In the genomic region with DNA sequence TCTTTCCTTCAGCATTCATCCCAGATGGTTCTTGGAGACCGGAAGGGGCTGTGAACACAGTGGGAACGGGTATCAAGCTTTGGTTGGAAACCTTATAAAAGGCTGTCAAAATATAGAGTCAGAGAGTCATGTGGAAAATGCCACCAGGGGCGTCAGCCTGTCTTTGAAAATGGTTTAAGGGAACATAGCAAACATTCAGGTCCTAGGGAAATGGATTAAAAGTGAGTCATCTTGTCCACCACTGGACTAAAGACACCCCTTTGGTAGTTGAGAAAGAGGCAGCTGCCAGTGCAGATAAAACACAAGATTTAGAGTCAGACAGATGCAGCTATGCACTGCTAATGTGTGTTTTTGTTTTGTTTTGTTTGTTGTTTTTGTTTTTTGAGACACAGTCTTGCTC, we compare ENCODE assay signal across 17 cellular contexts. TPM values are rescaled to one million over a fixed set of nuclear protein-coding genes. Genes with fewer than 3 reads are reported as not detected.
DNase-seq lines count a peak whose midpoint lies in the region; ATAC-seq and TF ChIP-seq lines count a peak whose summit lies in the region.
"Had no signal": no experiment of that assay in that cellular context is flagged by ENCODE, and none has a peak within 500 bp of the region (broad histone marks: within the 10 kb centered on the region; RNA-seq: fewer than 3 reads in every experiment).

No MANE protein-coding gene starts in this region.

- H3K9me3 Mint-ChIP-seq in T-helper 2 cell treated with Interferon-gamma antibody and Interleukin-4, amounts not matched to agents 5 μg/mL and 100 μg/mL, for 36 hours = no peaks in the 10 kb centered on the region
- H3K9me3 Mint-ChIP-seq: CD4-positive, alpha-beta T cell; stimulated activated naive B cell treated with anti-CD40 and anti-IgM and Interleukin-4, amounts not matched to agents 10 μg/mL and 1 μg/mL and 100 μg/mL, for 72 hours had no signal

- no peaks in the 10 kb centered on the region; the same call in 1 of the 2 replicates for H3F3A ChIP-seq in GM23248 (ENCODE audit: insufficient read depth)
- no peaks in the 10 kb centered on the region for H3F3A ChIP-seq in SK-N-SH (replicated peaks; ENCODE audit: insufficient read depth)
- H3F3A ChIP-seq in smooth muscle cell (ENCODE audit: low read depth) = no peaks in the 10 kb centered on the region

- H3K9ac ChIP-seq in GM23248 = no peak overlapping the region
- H3K9ac ChIP-seq in SK-N-SH = no peak overlapping the region
- no peak overlapping the region for H3K9ac ChIP-seq in fibroblast of lung (ENCODE audit: insufficient read depth, low read length)
- no peak overlapping the region for H3K9ac ChIP-seq in smooth muscle cell (ENCODE audit: low read depth)

- H3K27ac Mint-ChIP-seq in T-helper 2 cell treated with Interferon-gamma antibody and Interleukin-4, amounts not matched to agents 5 μg/mL and 100 μg/mL, for 36 hours = no peak overlapping the region
- H3K27ac Mint-ChIP-seq: CD4-positive, alpha-beta T cell; naive thymus-derived CD4-positive, alpha-beta T cell; stimulated activated naive B cell treated with anti-CD40 and anti-IgM and Interleukin-4, amounts not matched to agents 10 μg/mL and 1 μg/mL and 100 μg/mL, for 72 hours had no signal

- H3K4me1 ChIP-seq in GM23248 (ENCODE audit: insufficient read depth) (0 out of 2 replicates have a peak, but pooled peaks cover 2% of the 10 kb centered on the region), SK-N-SH (ENCODE audit: control insufficient read depth in 1 of 2, insufficient read depth in 2 of 2, low read depth in 1 of 2, low read length in 1 of 2) (peaks cover 0 to 3% of the 10 kb centered on the region in 2 experiments; a peak in 1 of 4 replicates), fibroblast of lung (ENCODE audit: control insufficient read depth, extremely low read depth, insufficient read depth, low read length) (peaks cover 2% of the 10 kb centered on the region), smooth muscle cell (ENCODE audit: low read depth) (no peaks in the 10 kb centered on the region)

- WGBS in GM23248 (ENCODE audit: low coverage in 1 of 2, low lambda C conversion rate in 2 of 2, missing lambda C conversion rate in 2 of 2), 2 experiments = 8 to 11% methylated on average over 3 of the region's 3 CpGs
- 55% methylated on average over 3 of the region's 3 CpGs for WGBS in SK-N-SH (ENCODE audit: low lambda C conversion rate)
- WGBS in smooth muscle cell (ENCODE audit: low lambda C conversion rate) = 26% methylated on average over 3 of the region's 3 CpGs

- peaks cover 3% of the 10 kb centered on the region for H3K27me3 Mint-ChIP-seq in T-helper 2 cell treated with Interferon-gamma antibody and Interleukin-4, amounts not matched to agents 5 μg/mL and 100 μg/mL, for 36 hours (ENCODE audit: low read depth)

- no peaks in the 10 kb centered on the region for H3K9me2 ChIP-seq in GM23248 (ENCODE audit: insufficient read depth)
- no peaks in the 10 kb centered on the region for H3K9me2 ChIP-seq in SK-N-SH

- H3K27me3 ChIP-seq in GM23248 (replicated peaks; ENCODE audit: insufficient read depth) (peaks cover 5% of the 10 kb centered on the region; the same call in 1 of the 2 replicates), SK-N-SH (ENCODE audit: insufficient read depth) (no peaks in the 10 kb centered on the region; the same call in 1 of the 2 replicates), fibroblast of lung (ENCODE audit: control insufficient read depth, insufficient read depth, low read length) (no peaks in the 10 kb centered on the region), smooth muscle cell (ENCODE audit: low read depth) (no peaks in the 10 kb centered on the region)
- H3K27me3 ChIP-seq: right atrium auricular region had no signal

- TF ChIP-seq EP300 in SK-N-SH (IDR thresholded peaks at IDR 0.05; ENCODE audit: borderline replicate concordance in 1 of 2, low read depth in 1 of 2, low read length in 1 of 2) = no peak

- POLR2A ChIA-PET in SK-N-SH (lab: Yijun Ruan, JAX) = no interaction called here

- no peak for TF ChIP-seq RAD21 in SK-N-SH (IDR thresholded peaks at IDR 0.05; ENCODE audit: low read length)

- H3K36me3 ChIP-seq in GM23248 (ENCODE audit: low read depth) (no peaks in the 10 kb centered on the region), SK-N-SH (replicated peaks in 1 of 2; ENCODE audit: control insufficient read depth in 1 of 2, insufficient read depth in 2 of 2, low read length in 1 of 2) (no peaks in the 10 kb centered on the region), fibroblast of lung (ENCODE audit: control insufficient read depth, insufficient read depth, low read length) (no peaks in the 10 kb centered on the region), smooth muscle cell (ENCODE audit: low read depth) (no peaks in the 10 kb centered on the region)
- H3K36me3 ChIP-seq: right atrium auricular region had no signal

- H3K4me2 ChIP-seq in GM23248 (ENCODE audit: unreplicated experiment) (no peak overlapping the region), SK-N-SH (no peak overlapping the region), fibroblast of lung (ENCODE audit: extremely low read depth, insufficient read depth, low read length) (no peak overlapping the region), smooth muscle cell (peak overlapping the region; percentile 40)

- H3K4me1 Mint-ChIP-seq in T-helper 2 cell treated with Interferon-gamma antibody and Interleukin-4, amounts not matched to agents 5 μg/mL and 100 μg/mL, for 36 hours (ENCODE audit: low read depth) = no peaks in the 10 kb centered on the region
- H3K4me1 Mint-ChIP-seq: naive thymus-derived CD4-positive, alpha-beta T cell; stimulated activated naive B cell treated with anti-CD40 and anti-IgM and Interleukin-4, amounts not matched to agents 10 μg/mL and 1 μg/mL and 100 μg/mL, for 72 hours had no signal

- H3K27ac ChIP-seq in GM23248 = no peak overlapping the region
- H3K27ac ChIP-seq in SK-N-SH (ENCODE audit: low read depth in 2 of 2, low read length in 1 of 2) = no peak overlapping the region
- H3K27ac ChIP-seq in fibroblast of lung (ENCODE audit: insufficient read depth, low read length) = no peak overlapping the region
- peak overlapping the region; percentile 24 for H3K27ac ChIP-seq in smooth muscle cell (ENCODE audit: low read depth)
- H3K27ac ChIP-seq: right atrium auricular region had no signal

- in situ Hi-C loops in GM23248 (cut with MboI) = no loop called here

- DNase-seq in GM23248 (peak; percentile 61), SK-N-SH (no peak), fibroblast of lung (ENCODE audit: low read depth in 2 of 2) (peak; percentile 19 to 23), smooth muscle cell (lab: John Stamatoyannopoulos, UW; ENCODE audit: unreplicated experiment) (no peak), UCSD-AML1 (lab: John Stamatoyannopoulos, UW; ENCODE audit: unreplicated experiment) (no peak), midbrain (lab: John Stamatoyannopoulos, UW) (no peak)
- no peak for DNase-seq in T-helper 2 cell treated with Interferon-gamma antibody and Interleukin-4, amounts not matched to agents 5 μg/mL and 100 μg/mL, for 36 hours (ENCODE audit: low spot score)
- DNase-seq: activated gamma-delta T cell treated with Interleukin-2 at 50 U/mL for 16 hours; CD4-positive, alpha-beta T cell; GDM1; naive thymus-derived CD4-positive, alpha-beta T cell; NCI-H1417 treated with DMSO at 0.1 percent for 48 hours; NCI-H524; stimulated activated naive B cell treated with anti-CD40 and anti-IgM and Interleukin-4, amounts not matched to agents 10 μg/mL and 1 μg/mL and 100 μg/mL, for 72 hours had no signal

- no peaks in the 10 kb centered on the region for H3K79me2 ChIP-seq in GM23248 (ENCODE audit: insufficient read depth)
- no peaks in the 10 kb centered on the region for H3K79me2 ChIP-seq in SK-N-SH (ENCODE audit: insufficient read depth)
- H3K79me2 ChIP-seq in fibroblast of lung (ENCODE audit: control insufficient read depth, insufficient read depth, low read length) = no peaks in the 10 kb centered on the region
- no peaks in the 10 kb centered on the region for H3K79me2 ChIP-seq in smooth muscle cell (ENCODE audit: low read depth)

- peak overlapping the region; percentile 17; the same call in 1 of the 2 replicates for H2AFZ ChIP-seq in GM23248
- H2AFZ ChIP-seq in SK-N-SH (ENCODE audit: low read depth) = peak overlapping the region; percentile 44; the same call in 1 of the 2 replicates
- no peak overlapping the region for H2AFZ ChIP-seq in fibroblast of lung (ENCODE audit: low read length)
- no peak overlapping the region for H2AFZ ChIP-seq in smooth muscle cell (ENCODE audit: low read depth)

- CTCF ChIA-PET in SK-N-SH (lab: Yijun Ruan, JAX) = interaction anchor here (1.5 kb wide), 1 partner anchor 14 kb away, joined by 5 read pairs; no protein-coding TSS in a partner anchor

- H3K4me3 Mint-ChIP-seq in T-helper 2 cell treated with Interferon-gamma antibody and Interleukin-4, amounts not matched to agents 5 μg/mL and 100 μg/mL, for 36 hours = no peak overlapping the region
- H3K4me3 Mint-ChIP-seq: CD4-positive, alpha-beta T cell; naive thymus-derived CD4-positive, alpha-beta T cell; stimulated activated naive B cell treated with anti-CD40 and anti-IgM and Interleukin-4, amounts not matched to agents 10 μg/mL and 1 μg/mL and 100 μg/mL, for 72 hours had no signal

- H3K4me3 ChIP-seq in GM23248 = no peak overlapping the region
- H3K4me3 ChIP-seq in SK-N-SH (ENCODE audit: low read depth in 2 of 2, low read length in 1 of 2) = no peak overlapping the region
- H3K4me3 ChIP-seq in fibroblast of lung (replicated peaks in 1 of 4; ENCODE audit: control extremely low read depth in 1 of 4, insufficient read depth in 1 of 4, low read depth in 3 of 4, low read length in 4 of 4) = no peak overlapping the region
- no peak overlapping the region for H3K4me3 ChIP-seq in smooth muscle cell
- H3K4me3 ChIP-seq: right atrium auricular region had no signal

- H4K20me1 ChIP-seq in GM23248 (ENCODE audit: insufficient read depth) (no peaks in the 10 kb centered on the region), SK-N-SH (ENCODE audit: insufficient read depth) (no peaks in the 10 kb centered on the region), fibroblast of lung (ENCODE audit: control insufficient read depth, extremely low read depth, insufficient read depth, low read length) (no peaks in the 10 kb centered on the region), smooth muscle cell (ENCODE audit: low read depth) (no peaks in the 10 kb centered on the region)

- H3K9me3 ChIP-seq in GM23248 (ENCODE audit: low read depth) (no peaks in the 10 kb centered on the region), SK-N-SH (no peaks in the 10 kb centered on the region), fibroblast of lung (ENCODE audit: control insufficient read depth, insufficient read depth, low read depth, low read length) (no peaks in the 10 kb centered on the region), smooth muscle cell (replicated peaks; ENCODE audit: low read depth) (no peaks in the 10 kb centered on the region)
- H3K9me3 ChIP-seq: right atrium auricular region had no signal

- ATAC-seq in GM19463 (IDR thresholded peaks at IDR 0.05; ENCODE audit: unreplicated experiment) = no peak
- ATAC-seq: naive thymus-derived CD4-positive, alpha-beta T cell; stimulated activated naive B cell treated with anti-CD40 and anti-IgM and Interleukin-4, amounts not matched to agents 10 μg/mL and 1 μg/mL and 100 μg/mL, for 72 hours had no signal

- no peaks in the 10 kb centered on the region for H3K36me3 Mint-ChIP-seq in T-helper 2 cell treated with Interferon-gamma antibody and Interleukin-4, amounts not matched to agents 5 μg/mL and 100 μg/mL, for 36 hours (ENCODE audit: low read depth)
- H3K36me3 Mint-ChIP-seq: naive thymus-derived CD4-positive, alpha-beta T cell; stimulated activated naive B cell treated with anti-CD40 and anti-IgM and Interleukin-4, amounts not matched to agents 10 μg/mL and 1 μg/mL and 100 μg/mL, for 72 hours had no signal

- TF ChIP-seq CTCF in SK-N-SH (IDR thresholded peaks at IDR 0.05) = no peak
- TF ChIP-seq CTCF in fibroblast of lung (conservative IDR thresholded peaks at IDR 0.05 in 1 of 2, IDR thresholded peaks at IDR 0.05 in 1 of 2; ENCODE audit: low read depth in 1 of 2, low read length in 2 of 2) = no peak
- TF ChIP-seq CTCF in smooth muscle cell (IDR thresholded peaks at IDR 0.05; ENCODE audit: borderline replicate concordance, insufficient read depth, poor library complexity, severe bottlenecking) = no peak

RNA-seq across cellular contexts. Expression of gene BCO1, which starts 47.8 kb away (rescaled TPM):
- not detected in 2 replicates for total RNA-seq in GM23248 (2014; rRNA removed; shearing (Covaris generic))
- polyA plus RNA-seq in GM23248 (2016; fragmentation: Nextera tagmentation; extraction: Ambion mirVana) (not detected in 2 replicates), SK-N-SH (2012; rRNA removed) (0.02 TPM in 1 of 2 replicates, not detected in the other), fibroblast of lung (0.05 and 0.10 TPM in 2 replicates), smooth muscle cell (not detected in 2 replicates)
- not detected in 2 replicates for polyA plus RNA-seq in SK-N-SH (2012; cell fraction: cytosol; rRNA removed)
- 0.02 TPM in 1 of 2 replicates, not detected in the other for polyA plus RNA-seq in SK-N-SH (2012; cell fraction: nucleus; rRNA removed)
- total RNA-seq in fibroblast of lung (under 0.01 and 0.26 TPM in 2 replicates), smooth muscle cell (not detected in 2 replicates)
- not detected in 2 replicates for polyA plus RNA-seq in fibroblast of lung (2012)
- polyA minus RNA-seq in fibroblast of lung (ENCODE audit: low replicate concordance) = not detected in 2 replicates
- total RNA-seq: activated CD8-positive, alpha-beta memory T cell treated with anti-CD3 and anti-CD28 coated beads for 36 hours; CD4-positive, alpha-beta T cell; naive thymus-derived CD4-positive, alpha-beta T cell; right atrium auricular region had no signal
- polyA plus RNA-seq: naive thymus-derived CD4-positive, alpha-beta T cell had no signal

Comparison
In these comparisons a context has a peak if more than half of its experiments do, and no peak if none do; other contexts are left out.
1. DNase-seq: peak in GM23248 (single experiment) and fibroblast of lung (2 of 2); none in SK-N-SH (single experiment), smooth muscle cell (single experiment), UCSD-AML1 (single experiment), T-helper 2 cell treated with Interferon-gamma antibody and Interleukin-4, amounts not matched to agents 5 μg/mL and 100 μg/mL, for 36 hours (single experiment) and midbrain (single experiment).
2. H2AFZ ChIP-seq: peak in GM23248 (single experiment) and SK-N-SH (single experiment); none in fibroblast of lung (single experiment) and smooth muscle cell (single experiment).